17 cellular contexts compared by ENCODE assay signal in genomic region chr1:31514117-31514516, GRCh38.
DNase-seq lines count a peak whose midpoint lies in the region; ATAC-seq, FAIRE-seq and TF ChIP-seq lines count a peak whose summit lies in the region.
"Had no signal": no experiment of that assay in that cellular context is flagged by ENCODE, and none has a peak within 500 bp of the region (broad histone marks: within the 10 kb centered on the region; RNA-seq: fewer than 3 reads in every experiment).

No MANE protein-coding gene starts in this region.

- peaks cover 4% of the 10 kb centered on the region for H3K27me3 Mint-ChIP-seq in H9 (ENCODE audit: low read depth)

- intact Hi-C loops in left colon (cut with DNase I, micrococcal nuclease), result no loop called here

- H3K9me3 Mint-ChIP-seq in H9, result no peaks in the 10 kb centered on the region

- no peak overlapping the region for H2BK5ac ChIP-seq in H9 (ENCODE audit: insufficient read length, low read length)
- H2BK5ac ChIP-seq in H1 (ENCODE audit: low read depth, low read length), result no peak overlapping the region
- H2BK5ac ChIP-seq in neuronal stem cell (ENCODE audit: low read length), result no peak overlapping the region

- CTCF ChIA-PET in H1 (lab: Charles Lee; ENCODE audit: partially characterized antibody), result interaction anchor here (0.8 to 2.8 kb wide), 4 partner anchors 9 to 94 kb away, joined by 3 to 12 read pairs (median 3); no protein-coding TSS in a partner anchor

- no peak overlapping the region for H2BK12ac ChIP-seq in H9 (ENCODE audit: insufficient read length, low read depth, low read length)
- no peak overlapping the region for H2BK12ac ChIP-seq in H1 (ENCODE audit: low read depth, low read length)
- H2BK12ac ChIP-seq in neuronal stem cell (ENCODE audit: low read length), result no peak overlapping the region

- H4K20me1 ChIP-seq in DND-41 (ENCODE audit: insufficient read depth, low read length) (no peaks in the 10 kb centered on the region), H9 (ENCODE audit: control insufficient read depth, insufficient read depth, insufficient read length) (no peaks in the 10 kb centered on the region), H1 (replicated peaks in 1 of 2; ENCODE audit: control insufficient read depth in 1 of 2, insufficient read depth in 2 of 2, low read length in 2 of 2) (no peaks in the 10 kb centered on the region)

- peaks cover 5 to 23% of the 10 kb centered on the region in 2 experiments for H3K4me1 Mint-ChIP-seq in H9
- H3K4me1 Mint-ChIP-seq: CD4-positive, alpha-beta memory T cell had no signal

- no peak for FAIRE-seq in H1 (lab: Jason Lieb, UNC)
- FAIRE-seq: A204.1, GM12878 had no signal

- H3K23me2 ChIP-seq in H9 (ENCODE audit: insufficient read length, low read depth, low read length, poor library complexity, severe bottlenecking) (no peaks in the 10 kb centered on the region), H1 (ENCODE audit: low read depth, low read length) (0 out of 2 replicates have a peak, but pooled peaks cover 2% of the 10 kb centered on the region)

- H3K4me2 ChIP-seq in DND-41 (ENCODE audit: insufficient read depth, low read length), result no peak overlapping the region
- no peak overlapping the region for H3K4me2 ChIP-seq in H9 (ENCODE audit: insufficient read depth, insufficient read length, low read length)
- no peak overlapping the region for H3K4me2 ChIP-seq in H1 (ENCODE audit: insufficient read depth in 1 of 2, low read depth in 2 of 2, low read length in 2 of 2)
- H3K4me2 ChIP-seq in neuronal stem cell (ENCODE audit: insufficient read depth, low read length, poor library complexity, severe bottlenecking), result no peak overlapping the region
- H3K4me2 ChIP-seq: BLaER1, KMS-11 had no signal

- no peak for TF ChIP-seq POLR2A in H1 (IDR thresholded peaks at IDR 0.05; ENCODE audit: control extremely low read depth in 1 of 2, low read depth in 2 of 2, low read length in 2 of 2)

- H3K4me3 Mint-ChIP-seq in H9, result no peak overlapping the region
- H3K4me3 Mint-ChIP-seq: CD14-positive monocyte had no signal

- H3K18ac ChIP-seq in H9 (ENCODE audit: insufficient read length, low read depth, low read length) (no peak overlapping the region), H1 (ENCODE audit: extremely low read depth, low read length) (no peak overlapping the region), neuronal stem cell (ENCODE audit: low read length) (no peak overlapping the region)

- H3K23ac ChIP-seq in H9 (ENCODE audit: insufficient read length, low read depth, low read length) (no peak overlapping the region), H1 (ENCODE audit: insufficient read length) (no peak overlapping the region), neuronal stem cell (ENCODE audit: low read depth, low read length, poor library complexity) (peak overlapping the region; percentile 8)

- no peak overlapping the region for H3K14ac ChIP-seq in H9 (ENCODE audit: insufficient read depth, low read length)
- H3K14ac ChIP-seq in H1 (ENCODE audit: insufficient read length), result no peak overlapping the region
- H3K14ac ChIP-seq in neuronal stem cell (ENCODE audit: low read length), result no peak overlapping the region

- H3K4me1 ChIP-seq in DND-41 (ENCODE audit: insufficient read depth, low read length) (peaks cover 35% of the 10 kb centered on the region), H9 (ENCODE audit: insufficient read depth, low read length) (peaks cover 4% of the 10 kb centered on the region; the same call in 1 of the 2 replicates), H1 (replicated peaks in 1 of 4; ENCODE audit: control insufficient read depth in 3 of 4, insufficient read depth in 4 of 4, low read length in 3 of 4) (peaks cover 0 to 1% (median 0%) of the 10 kb centered on the region in 4 experiments; a peak in 2 of 7 replicates), neuronal stem cell (ENCODE audit: control insufficient read depth in 2 of 2, insufficient read depth in 1 of 2, low read depth in 1 of 2, low read length in 2 of 2) (no peaks in the 10 kb centered on the region)

- H2AK5ac ChIP-seq in H9 (ENCODE audit: insufficient read length, low read length), result no peak overlapping the region
- no peak overlapping the region for H2AK5ac ChIP-seq in H1 (ENCODE audit: low read depth, low read length)
- H2AK5ac ChIP-seq in neuronal stem cell (ENCODE audit: low read depth, low read length), result no peak overlapping the region

- no peak for TF ChIP-seq EP300 in H1 (IDR thresholded peaks at IDR 0.05; ENCODE audit: borderline replicate concordance in 1 of 2, low read depth in 2 of 2, low read length in 2 of 2)

- no peak overlapping the region for H3K4ac ChIP-seq in H9 (ENCODE audit: low read depth, low read length)
- H3K4ac ChIP-seq in H1 (replicated peaks; ENCODE audit: insufficient read length, low read depth, low read length), result no peak overlapping the region
- no peak overlapping the region for H3K4ac ChIP-seq in neuronal stem cell (ENCODE audit: low read length)

- H3K27ac ChIP-seq in DND-41 (ENCODE audit: low read length) (peak overlapping the region; percentile 24), H9 (ENCODE audit: insufficient read length, low read depth, low read length) (no peak overlapping the region), H1 (ENCODE audit: low read depth, low read length) (no peak overlapping the region), neuronal stem cell (replicated peaks; ENCODE audit: low read length) (no peak overlapping the region)
- H3K27ac ChIP-seq: BLaER1, KMS-11 had no signal

- H3K56ac ChIP-seq in H9 (ENCODE audit: insufficient read length, low read depth, low read length) (no peak overlapping the region), H1 (replicated peaks; ENCODE audit: insufficient read length, low read depth, low read length) (no peak overlapping the region)

- no peak overlapping the region for H4K8ac ChIP-seq in H9 (replicated peaks; ENCODE audit: insufficient read length, low read depth, low read length)
- H4K8ac ChIP-seq in H1 (ENCODE audit: extremely low read depth, insufficient read depth, low read length), result no peak overlapping the region
- H4K8ac ChIP-seq in neuronal stem cell (ENCODE audit: low read depth, low read length), result no peak overlapping the region

- no peaks in the 10 kb centered on the region for H3K79me1 ChIP-seq in H9 (ENCODE audit: insufficient read depth, low read depth, low read length, poor library complexity, severe bottlenecking)
- H3K79me1 ChIP-seq in H1 (ENCODE audit: low read depth, low read length), result no peaks in the 10 kb centered on the region
- no peaks in the 10 kb centered on the region for H3K79me1 ChIP-seq in neuronal stem cell (ENCODE audit: low read depth, low read length)

- H3K36me3 ChIP-seq in DND-41 (ENCODE audit: insufficient read depth, low read length) (peaks cover 86% of the 10 kb centered on the region), H1 (ENCODE audit: control insufficient read depth in 2 of 4, insufficient read depth in 4 of 4, low read length in 3 of 4) (no peaks in the 10 kb centered on the region), neuronal stem cell (replicated peaks in 1 of 2; ENCODE audit: control insufficient read depth in 2 of 2, insufficient read depth in 2 of 2, low read length in 2 of 2) (no peaks in the 10 kb centered on the region)

- H4K5ac ChIP-seq in H9 (ENCODE audit: insufficient read length, low read depth, low read length) (no peak overlapping the region), H1 (ENCODE audit: insufficient read length, low read depth, low read length) (no peak overlapping the region)

- POLR2A ChIA-PET in H1 (lab: Charles Lee; ENCODE audit: partially characterized antibody), result interaction anchor here (0.8 kb wide), 1 partner anchor 13 kb away, joined by 3 read pairs; no protein-coding TSS in a partner anchor

- no peak overlapping the region for H3T11ph ChIP-seq in H9 (ENCODE audit: low read length)

- H3K9ac ChIP-seq in DND-41 (ENCODE audit: low read depth, low read length) (no peak overlapping the region), H9 (ENCODE audit: extremely low read depth, insufficient read length, low read length) (no peak overlapping the region), H1 (replicated peaks in 1 of 4; ENCODE audit: extremely low read depth in 1 of 4, low read depth in 3 of 4, low read length in 3 of 4) (no peak overlapping the region), neuronal stem cell (ENCODE audit: low read depth, low read length, poor library complexity) (no peak overlapping the region)
- H3K9ac ChIP-seq: BLaER1, KMS-11 had no signal

- no peaks in the 10 kb centered on the region for H3K36me3 Mint-ChIP-seq in H9 (ENCODE audit: insufficient read depth in 1 of 3, low read depth in 3 of 3)
- H3K36me3 Mint-ChIP-seq: CD4-positive, alpha-beta memory T cell had no signal

- no CpG with 5 or more reads among the region's 5 CpGs for whole genome bisulfite sequencing in H9 (ENCODE audit: extremely low coverage, insufficient read length, low lambda C conversion rate)
- 73% methylated on average over 5 of the region's 5 CpGs; no CpG with 5 or more reads in 1 of the 2 experiments for WGBS in H1 (ENCODE audit: extremely low coverage in 1 of 2, insufficient coverage in 1 of 2, insufficient read length in 1 of 2, insufficient replicate concordance in 2 of 2, low coverage in 1 of 2, low lambda C conversion rate in 2 of 2, missing lambda C conversion rate in 1 of 2), 2 experiments
- WGBS in neuronal stem cell (ENCODE audit: extremely low coverage in 2 of 2, insufficient read length in 2 of 2, insufficient replicate concordance in 1 of 2), 2 donors, result no CpG with 5 or more reads among the region's 5 CpGs

- peaks cover 66% of the 10 kb centered on the region for H3K79me2 ChIP-seq in DND-41 (ENCODE audit: insufficient read depth, low read length)
- H3K79me2 ChIP-seq in H9 (ENCODE audit: insufficient read depth, low read length), result no peaks in the 10 kb centered on the region
- no peaks in the 10 kb centered on the region for H3K79me2 ChIP-seq in H1 (ENCODE audit: control insufficient read depth in 1 of 2, insufficient read depth in 2 of 2, low read length in 2 of 2)

- H2BK20ac ChIP-seq in H9 (ENCODE audit: low read depth, low read length, poor library complexity, severe bottlenecking) (no peak overlapping the region), H1 (ENCODE audit: low read length) (no peak overlapping the region)

- H3K27ac Mint-ChIP-seq in H9, result peak overlapping the region in 1 of 3 experiments; percentile 46; a peak in 1 of 7 replicates
- H3K27ac Mint-ChIP-seq: CD14-positive monocyte; CD4-positive, alpha-beta memory T cell had no signal

- no peak; a peak in 1 of 4 replicates for TF ChIP-seq RAD21 in H1 (IDR thresholded peaks at IDR 0.05 in 1 of 2, conservative IDR thresholded peaks at IDR 0.05 in 1 of 2; ENCODE audit: low read depth in 2 of 2, low read length in 2 of 2)

- no peak for DNase-seq in DND-41
- no peak for DNase-seq in H9
- no peak for DNase-seq in H1 (ENCODE audit: low read depth in 1 of 2, low spot score in 2 of 2)
- DNase-seq in neuronal stem cell (ENCODE audit: low spot score), result no peak
- no peak for DNase-seq in cerebellum (ENCODE audit: low spot score)
- no peak for DNase-seq in left colon
- DNase-seq: Calu3; CD4-positive, alpha-beta memory T cell; DMS79 treated with DMSO at 0.1 percent for 48 hours; EL had no signal

- ATAC-seq in DND-41 (ENCODE audit: insufficient read depth, low read depth) (no peak), GM19023 (IDR thresholded peaks at IDR 0.05; ENCODE audit: unreplicated experiment) (no peak), GM19463 (IDR thresholded peaks at IDR 0.05; ENCODE audit: unreplicated experiment) (no peak), left colon (no peak)
- ATAC-seq: GM12878 had no signal

- H3K27me3 ChIP-seq in DND-41 (ENCODE audit: insufficient read depth, low read length, poor library complexity) (no peaks in the 10 kb centered on the region), H9 (ENCODE audit: insufficient read depth, low read length) (no peaks in the 10 kb centered on the region), H1 (replicated peaks in 1 of 4; ENCODE audit: control insufficient read depth in 3 of 4, extremely low read depth in 1 of 4, insufficient read depth in 3 of 4, low read length in 3 of 4) (no peaks in the 10 kb centered on the region; a peak in 1 of 7 replicates), neuronal stem cell (ENCODE audit: control insufficient read depth in 3 of 3, insufficient read depth in 3 of 3, low read depth in 1 of 3, low read length in 3 of 3) (peaks cover 0 to 4% (median 0%) of the 10 kb centered on the region in 3 experiments)
- H3K27me3 ChIP-seq: BLaER1 had no signal

- no peak overlapping the region for H3K4me3 ChIP-seq in DND-41 (ENCODE audit: low read depth in 1 of 2, low read length in 2 of 2)
- H3K4me3 ChIP-seq in H1 (ENCODE audit: extremely low read depth in 1 of 4, insufficient read depth in 2 of 4, low read depth in 3 of 4, low read length in 4 of 4), result no peak overlapping the region
- no peak overlapping the region for H3K4me3 ChIP-seq in neuronal stem cell (ENCODE audit: low read length in 2 of 2)
- H3K4me3 ChIP-seq: BLaER1, GM12878 had no signal

- no peak overlapping the region for H2BK15ac ChIP-seq in H9 (ENCODE audit: low read depth, low read length)
- 0 out of 2 replicates have a peak overlapping the region, but pooled peaks have one; percentile 14 for H2BK15ac ChIP-seq in H1 (ENCODE audit: low read length)
- no peak overlapping the region for H2BK15ac ChIP-seq in neuronal stem cell (ENCODE audit: low read length)

- H2BK120ac ChIP-seq in H9 (ENCODE audit: low read depth, low read length, poor library complexity, severe bottlenecking) (no peak overlapping the region), H1 (replicated peaks; ENCODE audit: low read depth, low read length) (no peak overlapping the region), neuronal stem cell (ENCODE audit: low read depth, low read length) (no peak overlapping the region)

- H3K9me3 ChIP-seq in DND-41 (ENCODE audit: insufficient read depth, low read length, severe bottlenecking) (peaks cover 27% of the 10 kb centered on the region), H9 (ENCODE audit: control insufficient read depth, low read depth, low read length) (no peaks in the 10 kb centered on the region), H1 (ENCODE audit: insufficient read depth in 2 of 2, low read depth in 1 of 2, low read length in 1 of 2) (no peaks in the 10 kb centered on the region), neuronal stem cell (replicated peaks in 1 of 2; ENCODE audit: control insufficient read depth in 2 of 2, insufficient read depth in 1 of 2, low read depth in 1 of 2, low read length in 2 of 2) (no peaks in the 10 kb centered on the region)

- H4K91ac ChIP-seq in H9 (ENCODE audit: insufficient read length, low read depth, low read length) (no peak overlapping the region), H1 (replicated peaks; ENCODE audit: insufficient read length, low read length) (no peak overlapping the region), neuronal stem cell (ENCODE audit: low read depth, low read length, poor library complexity) (no peak overlapping the region)

- H2AFZ ChIP-seq in DND-41 (ENCODE audit: low read depth, low read length) (no peak overlapping the region), H9 (ENCODE audit: low read length) (no peak overlapping the region), H1 (ENCODE audit: low read length) (no peak overlapping the region), neuronal stem cell (ENCODE audit: low read length) (peak overlapping the region; percentile 23)

- peak; percentile 17 for TF ChIP-seq CTCF in DND-41 (IDR thresholded peaks at IDR 0.05; ENCODE audit: borderline replicate concordance, extremely low read depth, low read length, poor library complexity, severe bottlenecking)
- TF ChIP-seq CTCF in H9 (conservative IDR thresholded peaks at IDR 0.05), result peak; percentile 19; the same call in 2 of the 3 replicates
- TF ChIP-seq CTCF in H1 (IDR thresholded peaks at IDR 0.05; ENCODE audit: control extremely low read depth in 1 of 3, insufficient read depth in 1 of 3, low read depth in 1 of 3, low read length in 3 of 3), result peak in 2 of 3 experiments; percentile 20 to 21; a peak in 2 of 4 replicates
